30 cellular contexts compared by ENCODE assay signal in the genomic region with DNA sequence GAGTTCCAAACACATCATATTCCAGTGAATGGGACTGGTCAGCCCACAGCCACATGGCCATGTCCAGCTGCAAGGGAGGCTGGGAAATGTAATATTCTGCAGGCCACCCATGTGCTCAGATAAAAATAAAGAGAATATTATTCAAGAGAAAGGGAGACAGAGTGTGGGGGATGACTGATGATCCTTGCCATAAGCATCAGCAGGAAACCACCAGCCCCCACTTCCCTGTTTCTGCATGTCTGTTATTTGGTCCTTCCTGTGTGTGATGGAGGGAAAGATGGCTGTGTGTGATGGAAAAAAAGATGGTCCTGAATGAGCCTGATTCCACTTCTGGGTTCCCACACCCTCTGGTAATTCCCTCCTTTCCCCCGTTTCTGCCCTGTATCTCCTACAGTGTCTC. TPM values are rescaled to one million over a fixed set of nuclear protein-coding genes. Genes with fewer than 3 reads are reported as not detected.
"Had no signal": no experiment of that assay in that cellular context is flagged by ENCODE, and none has a peak within 500 bp of the region (broad histone marks: within the 10 kb centered on the region; RNA-seq: fewer than 3 reads in every experiment).

No MANE protein-coding gene starts in this region.

- H3K27me3 ChIP-seq: breast epithelium, esophagus muscularis mucosa, pancreas, testis, transverse colon had no signal

- H3K4me1 ChIP-seq: breast epithelium, esophagus muscularis mucosa, foreskin keratinocyte, heart left ventricle, pancreas, prostate gland, testis, transverse colon had no signal

- H3K36me3 ChIP-seq: breast epithelium, esophagus muscularis mucosa, heart left ventricle, pancreas, prostate gland, transverse colon had no signal

- H3K9me3 ChIP-seq: breast epithelium, esophagus muscularis mucosa, heart left ventricle, pancreas, prostate gland, testis, transverse colon had no signal

- H3K27ac ChIP-seq: breast epithelium, esophagus muscularis mucosa, foreskin keratinocyte, heart left ventricle, pancreas, prostate gland, skin epidermis, testis, transverse colon had no signal

- H3K4me1 Mint-ChIP-seq: endodermal cell, neural crest cell, T-helper 17 cell had no signal

- H3K27ac Mint-ChIP-seq: activated T-cell treated with anti-CD3 and anti-CD28 coated beads, Interleukin-2, amount 50 U/mL, for 72 hours; dendritic cell treated with granulocyte-macrophage colony-stimulating factor and Interleukin-4, amounts not matched to agents 40 ng/mL and 50 ng/mL, for 4 days; endodermal cell; immature natural killer cell; memory B cell; naive thymus-derived CD8-positive, alpha-beta T cell; T-helper 17 cell had no signal

- DNase-seq: activated CD4-positive, alpha-beta T cell treated with anti-CD3 and anti-CD28 coated beads for 1 hour; activated CD4-positive, alpha-beta T cell treated with anti-CD3 and anti-CD28 coated beads, Interleukin-2, amount 50 U/mL, for 1 hour; activated naive CD4-positive, alpha-beta T cell; activated T-cell treated with anti-CD3 and anti-CD28 coated beads for 4 hours; activated T-cell treated with anti-CD3 and anti-CD28 coated beads, Interleukin-2, amount 50 U/mL, for 72 hours; central memory CD4-positive, alpha-beta T cell; endodermal cell; foreskin keratinocyte; heart left ventricle; hypothalamus; immature natural killer cell; naive thymus-derived CD8-positive, alpha-beta T cell; nucleus accumbens; pancreas; retina; stimulated activated CD4-positive, alpha-beta T cell treated with anti-CD3 and anti-CD28 coated beads, Interleukin-1b, Interleukin-23, amount 100 ng/mL, for 48 hours; stimulated activated naive CD4-positive, alpha-beta T cell; T-helper 17 cell; testis; transverse colon had no signal

- H3K4me3 ChIP-seq: breast epithelium, esophagus muscularis mucosa, heart left ventricle, pancreas, prostate gland, skin epidermis, testis, transverse colon had no signal

- ATAC-seq: activated naive CD4-positive, alpha-beta T cell treated with anti-CD3 and anti-CD28 coated beads, Interleukin-2, amount 50 U/mL, for 72 hours; activated T-cell treated with anti-CD3 and anti-CD28 coated beads, Interleukin-2, amount 50 U/mL, for 72 hours; foreskin keratinocyte; heart left ventricle; naive thymus-derived CD8-positive, alpha-beta T cell; pancreas; sciatic nerve; T-helper 17 cell had no signal

- FAIRE-seq: pancreas had no signal

- H3K4me3 Mint-ChIP-seq: activated T-cell treated with anti-CD3 and anti-CD28 coated beads, Interleukin-2, amount 50 U/mL, for 72 hours; dendritic cell treated with granulocyte-macrophage colony-stimulating factor and Interleukin-4, amounts not matched to agents 40 ng/mL and 50 ng/mL, for 4 days; endodermal cell; immature natural killer cell; memory B cell; naive thymus-derived CD8-positive, alpha-beta T cell; neural crest cell; T-helper 17 cell had no signal

- H3K36me3 Mint-ChIP-seq: activated naive CD4-positive, alpha-beta T cell treated with anti-CD3 and anti-CD28 coated beads, Interleukin-2, amount 50 U/mL, for 72 hours; memory B cell; naive thymus-derived CD8-positive, alpha-beta T cell had no signal

- H3K9me3 Mint-ChIP-seq: activated naive CD4-positive, alpha-beta T cell treated with anti-CD3 and anti-CD28 coated beads, Interleukin-2, amount 50 U/mL, for 72 hours; activated T-cell treated with anti-CD3 and anti-CD28 coated beads, Interleukin-2, amount 50 U/mL, for 72 hours; dendritic cell treated with granulocyte-macrophage colony-stimulating factor and Interleukin-4, amounts not matched to agents 40 ng/mL and 50 ng/mL, for 4 days; endodermal cell; immature natural killer cell; memory B cell; naive thymus-derived CD8-positive, alpha-beta T cell had no signal

RNA-seq across cellular contexts. Expression of a gene that starts 13.1 kb away (rescaled TPM):
- total RNA-seq: activated naive CD4-positive, alpha-beta T cell treated with anti-CD3 and anti-CD28 coated beads, Interleukin-2, amount 50 U/mL, for 72 hours; breast epithelium; foreskin keratinocyte; neural crest cell; T-helper 17 cell; transverse colon; urinary bladder had no signal
- polyA plus RNA-seq: immature natural killer cell; naive thymus-derived CD8-positive, alpha-beta T cell had no signal
